ENCODE assay signal across 8 cellular contexts in genomic region chr9:91421022-91421765, GRCh38. TPM values are rescaled to one million over a fixed set of nuclear protein-coding genes. Genes with fewer than 3 reads are reported as not detected.
DNase-seq lines count a peak whose midpoint lies in the region; ATAC-seq and TF ChIP-seq lines count a peak whose summit lies in the region.

No MANE protein-coding gene starts in this region.

- peaks cover 80% of the 10 kb centered on the region for H3K4me1 Mint-ChIP-seq in stimulated activated naive CD8-positive, alpha-beta T cell treated with anti-CD3 and anti-CD28 coated beads, Interleukin-15, Interleukin-2, amounts not matched to agents 100 ng/mL and 50 ng/mL, for 24 hours (ENCODE audit: low read depth)

- DNase-seq in CD1c-positive myeloid dendritic cell (ENCODE audit: extremely low spot score) (peak; percentile 40), LHCN-M2 (ENCODE audit: low read depth) (peak; percentile 15), cardiac fibroblast (ENCODE audit: low read depth in 2 of 2) (peak; percentile 30 to 70), left kidney (ENCODE audit: low read depth, low spot score) (peak; percentile 90), foreskin melanocyte (no peak)

- peak; percentile 44 for TF ChIP-seq CTCF in cardiac fibroblast (IDR thresholded peaks at IDR 0.05; ENCODE audit: low read depth, low read length)

- H3K27ac Mint-ChIP-seq in stimulated activated naive CD8-positive, alpha-beta T cell treated with anti-CD3 and anti-CD28 coated beads, Interleukin-15, Interleukin-2, amounts not matched to agents 100 ng/mL and 50 ng/mL, for 24 hours, result peak overlapping the region; percentile 89

- peak overlapping the region; percentile 96 for H3K4me3 Mint-ChIP-seq in stimulated activated naive CD8-positive, alpha-beta T cell treated with anti-CD3 and anti-CD28 coated beads, Interleukin-15, Interleukin-2, amounts not matched to agents 100 ng/mL and 50 ng/mL, for 24 hours

- peak overlapping the region; percentile 89 for H3K4me3 ChIP-seq in cardiac fibroblast (replicated peaks in 1 of 2; ENCODE audit: low read depth in 2 of 2, low read length in 2 of 2)

- H3K27me3 Mint-ChIP-seq in stimulated activated naive CD8-positive, alpha-beta T cell treated with anti-CD3 and anti-CD28 coated beads, Interleukin-15, Interleukin-2, amounts not matched to agents 100 ng/mL and 50 ng/mL, for 24 hours, result peaks cover 4% of the 10 kb centered on the region

- no peaks in the 10 kb centered on the region for H3K9me3 Mint-ChIP-seq in stimulated activated naive CD8-positive, alpha-beta T cell treated with anti-CD3 and anti-CD28 coated beads, Interleukin-15, Interleukin-2, amounts not matched to agents 100 ng/mL and 50 ng/mL, for 24 hours

- no peak for ATAC-seq in GM21528 (IDR thresholded peaks at IDR 0.05; ENCODE audit: low FRiP score, unreplicated experiment)
- ATAC-seq in GM18861 (IDR thresholded peaks at IDR 0.05; ENCODE audit: unreplicated experiment), result no peak

- peaks cover 40% of the 10 kb centered on the region for H3K36me3 Mint-ChIP-seq in stimulated activated naive CD8-positive, alpha-beta T cell treated with anti-CD3 and anti-CD28 coated beads, Interleukin-15, Interleukin-2, amounts not matched to agents 100 ng/mL and 50 ng/mL, for 24 hours (ENCODE audit: low read depth)

RNA-seq across cellular contexts. Expression of gene NFIL3, which starts 2.4 kb away (rescaled TPM):
- total RNA-seq in LHCN-M2 (2014; rRNA removed), result 10.3 and 13.3 TPM in 2 replicates
- polyA plus RNA-seq in LHCN-M2 (2012), result 9.8 TPM

RNA-seq across cellular contexts. Expression of gene AUH, which starts 59.5 kb away (rescaled TPM):
- total RNA-seq in LHCN-M2 (2014; rRNA removed), result 10.6 and 11.5 TPM in 2 replicates
- 3.4 TPM for polyA plus RNA-seq in LHCN-M2 (2012)
